ENCODE assay signal across 8 cellular contexts in the genomic region with DNA sequence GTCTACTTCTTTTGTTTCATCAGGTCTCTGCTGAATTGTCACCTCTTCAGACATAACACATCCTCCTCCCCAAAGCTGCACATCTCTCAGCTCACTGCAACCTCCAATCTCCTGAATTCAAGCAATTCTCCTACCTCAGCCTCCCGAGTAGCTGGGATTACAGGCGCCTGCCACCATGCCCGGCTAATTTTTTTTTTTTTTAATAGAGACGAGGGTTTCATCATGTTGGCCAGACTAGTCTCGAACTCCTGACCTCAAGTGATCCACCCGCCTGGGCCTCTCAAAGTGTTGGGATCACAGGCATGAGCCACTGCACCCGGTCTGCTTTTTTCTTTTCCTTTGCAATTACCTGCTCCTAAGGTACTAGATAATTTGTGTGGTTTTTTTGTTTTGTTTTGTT. TPM values are rescaled to one million over a fixed set of nuclear protein-coding genes. Genes with fewer than 3 reads are reported as not detected.
DNase-seq lines count a peak whose midpoint lies in the region; ATAC-seq and TF ChIP-seq lines count a peak whose summit lies in the region.
"Not testable (repeated sequence)": the region's sequence is repeated elsewhere in the genome, so short reads cannot be mapped to it uniquely, and the experiment has no call there.

No MANE protein-coding gene starts in this region.

- not testable (repeated sequence) for H2AFZ ChIP-seq in OCI-LY1 (ENCODE audit: low read length)

- not testable (repeated sequence) for H3K27ac ChIP-seq in DOHH2 (ENCODE audit: low read depth, low read length)
- peak overlapping the region; percentile 63 for H3K27ac ChIP-seq in OCI-LY1 (ENCODE audit: low read depth, low read length, poor library complexity, severe bottlenecking)
- peak overlapping the region; percentile 99 for H3K27ac ChIP-seq in caudate nucleus (ENCODE audit: low read depth, low read length)
- peak overlapping the region; percentile 93 to 97 (median 95) for H3K27ac ChIP-seq in sigmoid colon
- H3K27ac ChIP-seq in upper lobe of right lung = peak overlapping the region; percentile 95

- not testable (repeated sequence) for H3K9me2 ChIP-seq in DOHH2 (replicated peaks; ENCODE audit: control insufficient read depth, low read length); OCI-LY1 (ENCODE audit: low read depth, low read length)

- H3K4me1 Mint-ChIP-seq in activated CD8-positive, alpha-beta memory T cell treated with anti-CD3 and anti-CD28 coated beads, Interleukin-2, amount 10 ng/mL, durations not matched to agents 7 days and 5 days = peaks cover 12% of the 10 kb centered on the region
- H3K4me1 Mint-ChIP-seq in mesothelial cell of epicardium = peaks cover 18% of the 10 kb centered on the region

- not testable (repeated sequence) for DNase-seq in activated CD8-positive, alpha-beta memory T cell treated with anti-CD3 and anti-CD28 coated beads, Interleukin-2, amount 10 ng/mL, durations not matched to agents 7 days and 5 days; caudate nucleus (lab: John Stamatoyannopoulos, UW); foreskin fibroblast; mesothelial cell of epicardium (ENCODE audit: low spot score in 2 of 2, unreplicated experiment in 2 of 2); sigmoid colon; upper lobe of right lung

- H3K27me3 Mint-ChIP-seq in activated CD8-positive, alpha-beta memory T cell treated with anti-CD3 and anti-CD28 coated beads, Interleukin-2, amount 10 ng/mL, durations not matched to agents 7 days and 5 days; mesothelial cell of epicardium (ENCODE audit: low read depth): not testable (repeated sequence)

- not testable (repeated sequence) for H3K36me3 Mint-ChIP-seq in activated CD8-positive, alpha-beta memory T cell treated with anti-CD3 and anti-CD28 coated beads, Interleukin-2, amount 10 ng/mL, durations not matched to agents 7 days and 5 days; mesothelial cell of epicardium

- not testable (repeated sequence) for H3K36me3 ChIP-seq in DOHH2 (ENCODE audit: control insufficient read depth, low read length); OCI-LY1 (ENCODE audit: insufficient read depth, low read length); sigmoid colon; upper lobe of right lung

- CTCF ChIA-PET in activated CD8-positive, alpha-beta memory T cell treated with anti-CD3 and anti-CD28 coated beads, Interleukin-2, amount 10 ng/mL, durations not matched to agents 7 days and 5 days (lab: Charles Lee) = interaction anchor here (0.6 to 1.4 kb wide), 6 partner anchors 8 to 32 kb away, joined by 3 to 7 read pairs (median 3); no protein-coding TSS in a partner anchor

- H3K9me3 Mint-ChIP-seq in activated CD8-positive, alpha-beta memory T cell treated with anti-CD3 and anti-CD28 coated beads, Interleukin-2, amount 10 ng/mL, durations not matched to agents 7 days and 5 days (ENCODE audit: low read depth); mesothelial cell of epicardium: not testable (repeated sequence)

- H3K9me3 ChIP-seq in DOHH2 (ENCODE audit: control insufficient read depth, insufficient read depth, low read length); OCI-LY1 (ENCODE audit: low read length); sigmoid colon; upper lobe of right lung: not testable (repeated sequence)

- WGBS in sigmoid colon, 2 donors = 36 to 62% methylated on average over 7 of the region's 7 CpGs

- peak overlapping the region; percentile 76 for H3K4me3 Mint-ChIP-seq in activated CD8-positive, alpha-beta memory T cell treated with anti-CD3 and anti-CD28 coated beads, Interleukin-2, amount 10 ng/mL, durations not matched to agents 7 days and 5 days
- H3K4me3 Mint-ChIP-seq in mesothelial cell of epicardium = peak overlapping the region; percentile 80

- ATAC-seq in activated CD8-positive, alpha-beta memory T cell treated with anti-CD3 and anti-CD28 coated beads, Interleukin-2, amount 10 ng/mL, durations not matched to agents 7 days and 5 days; upper lobe of right lung: not testable (repeated sequence)

- peaks cover 11% of the 10 kb centered on the region for H3F3A ChIP-seq in DOHH2 (ENCODE audit: control insufficient read depth, insufficient read depth)
- H3F3A ChIP-seq in OCI-LY1 (ENCODE audit: insufficient read depth, low read length) = not testable (repeated sequence)

- H3K4me3 ChIP-seq in DOHH2 (ENCODE audit: low read length); OCI-LY1 (ENCODE audit: low read depth, low read length, poor library complexity, severe bottlenecking): not testable (repeated sequence)
- peak overlapping the region; percentile 47 to 63 for H3K4me3 ChIP-seq in foreskin fibroblast (ENCODE audit: low read depth in 1 of 2, low read length in 2 of 2)
- H3K4me3 ChIP-seq in sigmoid colon = peak overlapping the region; percentile 20 to 53 (median 50)
- peak overlapping the region; percentile 57 for H3K4me3 ChIP-seq in upper lobe of right lung

- not testable (repeated sequence) for H3K9ac ChIP-seq in OCI-LY1 (ENCODE audit: low read length)

- not testable (repeated sequence) for TF ChIP-seq POLR2A in sigmoid colon (IDR thresholded peaks at IDR 0.05)

- H3K27me3 ChIP-seq in DOHH2 (ENCODE audit: control insufficient read depth, low read length); OCI-LY1 (ENCODE audit: insufficient read depth, low read length); sigmoid colon; upper lobe of right lung: not testable (repeated sequence)

- TF ChIP-seq CTCF in DOHH2 (IDR thresholded peaks at IDR 0.05; ENCODE audit: low read depth, low read length, poor library complexity, severe bottlenecking); OCI-LY1 (IDR thresholded peaks at IDR 0.05; ENCODE audit: low read length); foreskin fibroblast (IDR thresholded peaks at IDR 0.05; ENCODE audit: low read depth, low read length); mesothelial cell of epicardium (IDR thresholded peaks at IDR 0.05; ENCODE audit: unreplicated experiment); sigmoid colon (IDR thresholded peaks at IDR 0.05); upper lobe of right lung (IDR thresholded peaks at IDR 0.05): not testable (repeated sequence)

- H3K79me2 ChIP-seq in DOHH2 (ENCODE audit: control insufficient read depth, low read length); OCI-LY1 (ENCODE audit: insufficient read depth, low read length): not testable (repeated sequence)

- not testable (repeated sequence) for H4K20me1 ChIP-seq in DOHH2 (ENCODE audit: control insufficient read depth, insufficient read depth, low read depth, low read length); OCI-LY1 (ENCODE audit: insufficient read depth, low read length)

- intact Hi-C loops in sigmoid colon (cut with DNase I) = loop anchor here (1.0 kb wide), 1 partner anchor 11 kb away; no protein-coding TSS in a partner anchor
- intact Hi-C loops in upper lobe of right lung (cut with DNase I) = not testable (repeated sequence)

- H3K27ac Mint-ChIP-seq in activated CD8-positive, alpha-beta memory T cell treated with anti-CD3 and anti-CD28 coated beads, Interleukin-2, amount 10 ng/mL, durations not matched to agents 7 days and 5 days = not testable (repeated sequence)
- H3K27ac Mint-ChIP-seq in mesothelial cell of epicardium = peak overlapping the region; percentile 97

- not testable (repeated sequence) for TF ChIP-seq EP300 in sigmoid colon (IDR thresholded peaks at IDR 0.05)

- H3K4me1 ChIP-seq in DOHH2 (ENCODE audit: control insufficient read depth, low read length) (peaks cover 35% of the 10 kb centered on the region), OCI-LY1 (ENCODE audit: insufficient read depth, low read length, severe bottlenecking) (peaks cover 26% of the 10 kb centered on the region), sigmoid colon (peaks cover 0 to 38% (median 22%) of the 10 kb centered on the region in 4 donors), upper lobe of right lung (peaks cover 21% of the 10 kb centered on the region)

- H3K4me2 ChIP-seq in DOHH2 (ENCODE audit: low read length) = peak overlapping the region; percentile 93; the same call in 1 of the 2 replicates
- not testable (repeated sequence) for H3K4me2 ChIP-seq in OCI-LY1 (ENCODE audit: low read length)

RNA-seq across cellular contexts. Expression of a gene that starts 7.0 kb away (rescaled TPM):
- total RNA-seq in activated CD8-positive, alpha-beta memory T cell treated with anti-CD3 and anti-CD28 coated beads, Interleukin-2, amount 10 ng/mL, durations not matched to agents 7 days and 5 days = 1 to 10 TPM; 9.4 to 9.6 TPM
- total RNA-seq in mesothelial cell of epicardium (10.7 to 11.0 TPM (median 10.8 TPM) in 3 replicates), sigmoid colon (10 to 100 TPM; 10.2 to 29.2 (median 15.7) TPM), upper lobe of right lung (22.1 TPM)
- 10 to 100 TPM; 14.4 to 44.4 (median 24.0) TPM for polyA plus RNA-seq in sigmoid colon

RNA-seq across cellular contexts. Expression of a gene that starts 11.4 kb away (rescaled TPM):
- total RNA-seq in activated CD8-positive, alpha-beta memory T cell treated with anti-CD3 and anti-CD28 coated beads, Interleukin-2, amount 10 ng/mL, durations not matched to agents 7 days and 5 days = 10 to 100 TPM; 13.4 to 13.7 TPM
- total RNA-seq in mesothelial cell of epicardium (70.0 to 75.5 TPM (median 70.5 TPM) in 3 replicates), sigmoid colon (10 to 100 TPM; 15.5 to 34.2 (median 26.0) TPM), upper lobe of right lung (32.6 TPM)
- polyA plus RNA-seq in sigmoid colon = 10 to 100 TPM; 28.9 to 60.7 (median 30.4) TPM

RNA-seq across cellular contexts. Expression of a gene that starts 19.6 kb away (rescaled TPM):
- 1 to 10 TPM in 1 of 2 experiments, under 1 TPM in 1; 0.80 to 1.1 TPM for total RNA-seq in activated CD8-positive, alpha-beta memory T cell treated with anti-CD3 and anti-CD28 coated beads, Interleukin-2, amount 10 ng/mL, durations not matched to agents 7 days and 5 days
- total RNA-seq in mesothelial cell of epicardium (4.7 to 5.2 TPM (median 5.2 TPM) in 3 replicates), sigmoid colon (1 to 10 TPM; 3.5 to 8.6 (median 5.0) TPM), upper lobe of right lung (36.2 TPM)
- polyA plus RNA-seq in sigmoid colon = 1 to 10 TPM in 2 of 3 donors, under 1 TPM in 1; 0.69 to 2.0 (median 1.8) TPM

RNA-seq across cellular contexts. Expression of a gene that starts 32.8 kb away (rescaled TPM):
- total RNA-seq in activated CD8-positive, alpha-beta memory T cell treated with anti-CD3 and anti-CD28 coated beads, Interleukin-2, amount 10 ng/mL, durations not matched to agents 7 days and 5 days = 10 to 100 TPM; 12.9 to 23.3 TPM
- total RNA-seq in mesothelial cell of epicardium = 38.5 to 42.7 TPM (median 42.2 TPM) in 3 replicates
- total RNA-seq in sigmoid colon = 100 to 1,000 TPM; 115 to 232 (median 210) TPM
- 100 to 1,000 TPM; 139 to 224 (median 196) TPM for polyA plus RNA-seq in sigmoid colon
- 132 TPM for total RNA-seq in upper lobe of right lung

RNA-seq across cellular contexts. Expression of a gene that starts 34.0 kb away (rescaled TPM):
- total RNA-seq in activated CD8-positive, alpha-beta memory T cell treated with anti-CD3 and anti-CD28 coated beads, Interleukin-2, amount 10 ng/mL, durations not matched to agents 7 days and 5 days = under 1 TPM; 0.30 to 0.44 TPM
- total RNA-seq in mesothelial cell of epicardium = 1.5 to 3.4 TPM (median 1.7 TPM) in 3 replicates
- 1 to 10 TPM in 3 of 4 donors, under 1 TPM in 1; 0.99 to 5.0 (median 2.7) TPM for total RNA-seq in sigmoid colon
- 1 to 10 TPM in 1 of 3 donors, under 1 TPM in 1, not detected in 1; 0.23 to 1.3 TPM for polyA plus RNA-seq in sigmoid colon
- 1.5 TPM for total RNA-seq in upper lobe of right lung
